ENCODE assay signal across 18 cellular contexts in genomic region chr6:77626431-77626830, GRCh38. TPM values are rescaled to one million over a fixed set of nuclear protein-coding genes. Genes with fewer than 3 reads are reported as not detected.
DNase-seq lines count a peak whose midpoint lies in the region; ATAC-seq and TF ChIP-seq lines count a peak whose summit lies in the region.
"Had no signal": no experiment of that assay in that cellular context is flagged by ENCODE, and none has a peak within 500 bp of the region (broad histone marks: within the 10 kb centered on the region; RNA-seq: fewer than 3 reads in every experiment).

No MANE protein-coding gene starts in this region.

- no peaks in the 10 kb centered on the region for H3K36me3 Mint-ChIP-seq in activated CD4-positive, alpha-beta memory T cell treated with anti-CD3 and anti-CD28 coated beads, Interleukin-2, amount 10 ng/mL, durations not matched to agents 7 days and 5 days (ENCODE audit: low read depth)
- H3K36me3 Mint-ChIP-seq: CD14-positive monocyte; CD4-positive, alpha-beta memory T cell had no signal

- H3K4me3 ChIP-seq in astrocyte of the cerebellum (ENCODE audit: low read depth, low read length) (no peak overlapping the region), fibroblast of mammary gland (ENCODE audit: control insufficient read depth, low read depth, low read length) (no peak overlapping the region)
- H3K4me3 ChIP-seq: BLaER1 had no signal

- H3K4me1 Mint-ChIP-seq in activated CD4-positive, alpha-beta memory T cell treated with anti-CD3 and anti-CD28 coated beads, Interleukin-2, amount 10 ng/mL, durations not matched to agents 7 days and 5 days: no peaks in the 10 kb centered on the region
- H3K4me1 Mint-ChIP-seq: CD14-positive monocyte; CD4-positive, alpha-beta memory T cell; H9 had no signal

- no peak for TF ChIP-seq CTCF in astrocyte of the cerebellum (IDR thresholded peaks at IDR 0.05; ENCODE audit: low read depth, low read length, missing control alignments)
- TF ChIP-seq CTCF in fibroblast of mammary gland (conservative IDR thresholded peaks at IDR 0.05; ENCODE audit: control insufficient read depth, insufficient read depth, low read depth, low read length): no peak

- POLR2A ChIA-PET in activated CD4-positive, alpha-beta memory T cell treated with anti-CD3 and anti-CD28 coated beads, Interleukin-2, amount 10 ng/mL, durations not matched to agents 7 days and 5 days (lab: Charles Lee): no interaction called here

- no peak for ATAC-seq in GM18519 (IDR thresholded peaks at IDR 0.05; ENCODE audit: low FRiP score, unreplicated experiment)

- CTCF ChIA-PET in activated CD4-positive, alpha-beta memory T cell treated with anti-CD3 and anti-CD28 coated beads, Interleukin-2, amount 10 ng/mL, durations not matched to agents 7 days and 5 days (lab: Charles Lee): no interaction called here

- DNase-seq in LHCN-M2 (ENCODE audit: low read depth) (peak; percentile 4), astrocyte of the cerebellum (ENCODE audit: low read depth) (peak; percentile 63), fibroblast of mammary gland (ENCODE audit: low read depth) (peak; percentile 3), renal cortical epithelial cell (ENCODE audit: low read depth) (peak; percentile 13), SW480 (ENCODE audit: low spot score) (no peak)
- no peak for DNase-seq in stimulated activated naive CD4-positive, alpha-beta T cell treated with Interleukin-2 at 50 U/mL for 16 hours (lab: John Stamatoyannopoulos, UW)
- DNase-seq in activated CD4-positive, alpha-beta memory T cell treated with anti-CD3 and anti-CD28 coated beads, Interleukin-2, amount 10 ng/mL, durations not matched to agents 7 days and 5 days: no peak
- DNase-seq: 8988T; CD4-positive, alpha-beta memory T cell; DMS79 treated with DMSO at 0.1 percent for 48 hours; GF-D8; H9 had no signal

- no peak overlapping the region for H3K27ac Mint-ChIP-seq in activated CD4-positive, alpha-beta memory T cell treated with anti-CD3 and anti-CD28 coated beads, Interleukin-2, amount 10 ng/mL, durations not matched to agents 7 days and 5 days
- H3K27ac Mint-ChIP-seq: CD14-positive monocyte; CD4-positive, alpha-beta memory T cell; H9 had no signal

- H3K4me3 Mint-ChIP-seq in activated CD4-positive, alpha-beta memory T cell treated with anti-CD3 and anti-CD28 coated beads, Interleukin-2, amount 10 ng/mL, durations not matched to agents 7 days and 5 days: no peak overlapping the region
- H3K4me3 Mint-ChIP-seq: CD14-positive monocyte; CD4-positive, alpha-beta memory T cell; H9 had no signal

- in situ Hi-C loops in astrocyte of the cerebellum (cut with HindIII; ENCODE audit: low sequenced_read_pairs): no loop called here

- no peaks in the 10 kb centered on the region for H3K27me3 Mint-ChIP-seq in activated CD4-positive, alpha-beta memory T cell treated with anti-CD3 and anti-CD28 coated beads, Interleukin-2, amount 10 ng/mL, durations not matched to agents 7 days and 5 days
- H3K27me3 Mint-ChIP-seq: CD4-positive, alpha-beta memory T cell had no signal

- no peaks in the 10 kb centered on the region for H3K9me3 Mint-ChIP-seq in activated CD4-positive, alpha-beta memory T cell treated with anti-CD3 and anti-CD28 coated beads, Interleukin-2, amount 10 ng/mL, durations not matched to agents 7 days and 5 days
- H3K9me3 Mint-ChIP-seq: H9 had no signal

RNA-seq across cellular contexts. Expression of gene MEI4, which starts 26.4 kb away (rescaled TPM):
- total RNA-seq in LHCN-M2 (2014; rRNA removed): not detected in 2 replicates
- polyA plus RNA-seq in LHCN-M2 (2012): 0.09 TPM
- total RNA-seq in renal cortical epithelial cell: 0.17 and 1.2 TPM in 2 replicates
- total RNA-seq in activated CD4-positive, alpha-beta memory T cell treated with anti-CD3 and anti-CD28 coated beads, Interleukin-2, amount 10 ng/mL, durations not matched to agents 7 days and 5 days: not detected
- total RNA-seq: A673; CD4-positive, alpha-beta memory T cell; HT-29 had no signal
- polyA plus RNA-seq: AG04450; CD14-positive monocyte; CD4-positive, alpha-beta memory T cell had no signal

Comparison
In these comparisons a context has a peak if more than half of its experiments do, and no peak if none do; other contexts are left out.
1. DNase-seq: peak in LHCN-M2 (single experiment), astrocyte of the cerebellum (single experiment), fibroblast of mammary gland (single experiment) and renal cortical epithelial cell (single experiment); none in SW480 (single experiment), stimulated activated naive CD4-positive, alpha-beta T cell treated with Interleukin-2 at 50 U/mL for 16 hours (single experiment) and activated CD4-positive, alpha-beta memory T cell treated with anti-CD3 and anti-CD28 coated beads, Interleukin-2, amount 10 ng/mL, durations not matched to agents 7 days and 5 days (single experiment).